In the genomic region with DNA sequence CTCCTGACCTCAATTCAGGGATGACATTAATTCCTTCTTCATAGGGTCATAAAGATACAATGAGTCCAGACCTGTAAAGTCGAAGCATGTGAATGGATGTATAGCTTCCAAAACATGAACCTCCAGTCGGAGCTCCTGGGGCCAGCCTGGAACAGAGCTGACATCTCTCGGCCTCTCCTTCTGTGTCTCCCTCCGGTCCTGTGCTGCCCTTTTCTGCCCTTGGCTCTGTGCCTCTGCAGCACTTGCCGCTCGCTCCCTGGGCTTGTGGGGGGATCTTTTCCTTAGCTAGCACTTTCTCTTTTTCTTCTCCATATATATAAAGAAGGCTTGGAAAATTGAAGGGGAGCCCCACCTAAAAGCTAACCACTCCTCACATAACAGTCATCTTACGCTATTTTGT, we compare ENCODE assay signal across 15 cellular contexts.
"Had no signal": no experiment of that assay in that cellular context is flagged by ENCODE, and none has a peak within 500 bp of the region (broad histone marks: within the 10 kb centered on the region; RNA-seq: fewer than 3 reads in every experiment).

No MANE protein-coding gene starts in this region.

- H3K36me3 ChIP-seq: prostate gland, thoracic aorta had no signal

- H3K27me3 ChIP-seq: heart right ventricle, stomach had no signal

- H3K27ac ChIP-seq: heart right ventricle, prostate gland, stomach, thoracic aorta had no signal

- ATAC-seq: activated CD4-positive, CD25-positive, alpha-beta regulatory T cell treated with anti-CD3 and anti-CD28 coated beads, Interleukin-2, amount 50 U/mL, for 24 hours; activated T-cell treated with anti-CD3 and anti-CD28 coated beads, Interleukin-2, amount 50 U/mL, for 72 hours; right cardiac atrium had no signal

- DNase-seq: activated CD4-positive, alpha-beta T cell treated with anti-CD3 and anti-CD28 coated beads, Interleukin-2, amount 50 U/mL, for 1 hour; activated gamma-delta T cell; activated T-cell treated with anti-CD3 and anti-CD28 coated beads, Interleukin-2, amount 50 U/mL, for 72 hours; heart right ventricle; left ventricle myocardium inferior; naive B cell; right cardiac atrium; stomach had no signal

- FAIRE-seq: colon, endometrium had no signal

- H3K4me3 ChIP-seq: heart right ventricle, left ventricle myocardium inferior, mucosa of descending colon, prostate gland, skin epidermis, stomach, thoracic aorta had no signal

- H3K9me3 ChIP-seq: heart right ventricle, left ventricle myocardium inferior, mucosa of descending colon, prostate gland, stomach, thoracic aorta had no signal

- H3K4me1 ChIP-seq: prostate gland had no signal
